ENCODE assay signal across 8 cellular contexts in genomic region chr5:95664204-95664786, GRCh38. TPM values are rescaled to one million over a fixed set of nuclear protein-coding genes. Genes with fewer than 3 reads are reported as not detected.
DNase-seq lines count a peak whose midpoint lies in the region; ATAC-seq and TF ChIP-seq lines count a peak whose summit lies in the region.

No MANE protein-coding gene starts in this region.

- intact Hi-C loops in heart right ventricle (cut with DNase I) (loop anchor here (2.0 to 10.0 kb wide), 10 partner anchors 39 to 183 kb away; partner anchors contain the start of gene RHOBTB3 (in 4 of the 10)), Right ventricle myocardium inferior (cut with DNase I) (no loop called here)

- H3K9me3 ChIP-seq in heart right ventricle (no peaks in the 10 kb centered on the region), adipocyte (ENCODE audit: control insufficient read depth, low read length) (no peaks in the 10 kb centered on the region), hepatocyte (ENCODE audit: low read depth) (no peaks in the 10 kb centered on the region)

- peak overlapping the region; percentile 8 for H3K4me2 ChIP-seq in hepatocyte

- H3K4me1 ChIP-seq in heart right ventricle (peaks cover 0 to 23% (median 14%) of the 10 kb centered on the region in 9 donors), adipocyte (ENCODE audit: control insufficient read depth, insufficient read depth, low read length) (peaks cover 19% of the 10 kb centered on the region), hepatocyte (ENCODE audit: insufficient read depth) (no peaks in the 10 kb centered on the region)

- H3K9ac ChIP-seq in adipocyte (ENCODE audit: low read length), result peak overlapping the region; percentile 48

- CTCF ChIA-PET in HEK293T (lab: Yijun Ruan, JAX), result interaction anchor here (0.6 to 2.0 kb wide), 16 partner anchors 9 to 206 kb away, joined by 3 to 9 read pairs (median 4); partner anchors contain the start of genes RFESD and SPATA9

- ATAC-seq in heart right ventricle (peak in 4 of 8 donors; percentile 24 to 42 (median 34)), Right ventricle myocardium inferior (no peak)

- no peak for DNase-seq in heart right ventricle
- no peak for DNase-seq in Right ventricle myocardium inferior (ENCODE audit: missing footprints)
- peak; percentile 39 for DNase-seq in NCI-H1694 (lab: John Stamatoyannopoulos, UW)
- peak; percentile 78 for DNase-seq in adipocyte (ENCODE audit: low read depth)
- peak; percentile 49 for DNase-seq in hepatocyte (ENCODE audit: low spot score)
- DNase-seq in stimulated activated CD4-positive, alpha-beta T cell treated with anti-CD3 and anti-CD28 coated beads, Interleukin-2, amount 100 ng/mL, for 48 hours, result peak; percentile 30 to 42
- no peak for DNase-seq in hepatic stellate cell (ENCODE audit: low spot score)
- DNase-seq in HEK293T (ENCODE audit: extremely low spot score), result no peak

- H4K20me1 ChIP-seq in hepatocyte (ENCODE audit: insufficient read depth, poor library complexity, severe bottlenecking), result no peaks in the 10 kb centered on the region

- no peaks in the 10 kb centered on the region for H3K79me2 ChIP-seq in hepatocyte

- H3K36me3 ChIP-seq in heart right ventricle, result no peaks in the 10 kb centered on the region
- no peaks in the 10 kb centered on the region for H3K36me3 ChIP-seq in adipocyte (ENCODE audit: control insufficient read depth, insufficient read depth, low read length, severe bottlenecking)
- H3K36me3 ChIP-seq in hepatocyte (replicated peaks; ENCODE audit: insufficient read depth, low read depth), result no peaks in the 10 kb centered on the region

- H3K4me3 ChIP-seq in heart right ventricle, result peak overlapping the region in 1 of 10 donors; percentile 10
- no peak overlapping the region for H3K4me3 ChIP-seq in adipocyte (ENCODE audit: low read length)
- H3K4me3 ChIP-seq in hepatocyte, result no peak overlapping the region

- 12 to 14% methylated on average over 3 of the region's 3 CpGs for WGBS in heart right ventricle, 2 donors
- 14% methylated on average over 3 of the region's 3 CpGs for WGBS in hepatocyte (ENCODE audit: low lambda C conversion rate, missing lambda C conversion rate)

- H3K27me3 ChIP-seq in heart right ventricle, result no peaks in the 10 kb centered on the region
- H3K27me3 ChIP-seq in adipocyte (replicated peaks; ENCODE audit: control insufficient read depth, insufficient read depth, low read length), result no peaks in the 10 kb centered on the region
- H3K27me3 ChIP-seq in hepatocyte, result no peaks in the 10 kb centered on the region

- peak overlapping the region in 4 of 10 donors; percentile 3 to 51 (median 20) for H3K27ac ChIP-seq in heart right ventricle
- H3K27ac ChIP-seq in hepatocyte, result peak overlapping the region; percentile 8

- H2AFZ ChIP-seq in hepatocyte, result peak overlapping the region; percentile 19

- POLR2A ChIA-PET in HEK293T (lab: Yijun Ruan, JAX), result interaction anchor here (1.1 to 1.4 kb wide), 2 partner anchors 18 to 66 kb away, joined by 3 to 4 read pairs; partner anchors contain the start of gene RFESD

- H3K9me2 ChIP-seq in hepatocyte (replicated peaks; ENCODE audit: insufficient read depth), result no peaks in the 10 kb centered on the region

- TF ChIP-seq CTCF in heart right ventricle (IDR thresholded peaks at IDR 0.05), result peak; percentile 58 to 88 (median 79)
- TF ChIP-seq CTCF in hepatocyte (IDR thresholded peaks at IDR 0.05; ENCODE audit: poor library complexity), result peak; percentile 94

TF ChIP-seq in HEK293T, 16 proteins besides CTCF, POLR2A, EP300 and RAD21:
- no peak for TF ChIP-seq FOXA1 (IDR thresholded peaks at IDR 0.05)
- no peak for TF ChIP-seq FOXK2 (IDR thresholded peaks at IDR 0.05)
- TF ChIP-seq SP1 (IDR thresholded peaks at IDR 0.05), result no peak
- no peak for TF ChIP-seq TARDBP (IDR thresholded peaks at IDR 0.05)
- no peak for TF ChIP-seq NFRKB (IDR thresholded peaks at IDR 0.05)
- no peak for TF ChIP-seq PKNOX1 (IDR thresholded peaks at IDR 0.05)
- TF ChIP-seq CTBP1 (IDR thresholded peaks at IDR 0.05; ENCODE audit: borderline replicate concordance), result no peak
- no peak for TF ChIP-seq HDGF (IDR thresholded peaks at IDR 0.05; ENCODE audit: borderline replicate concordance)
- no peak for TF ChIP-seq LEF1 (IDR thresholded peaks at IDR 0.05; ENCODE audit: borderline replicate concordance)
- no peak for TF ChIP-seq ZNF384 (IDR thresholded peaks at IDR 0.05)
- no peak for TF ChIP-seq SUZ12 (IDR thresholded peaks at IDR 0.05)
- no peak for TF ChIP-seq ARNT (IDR thresholded peaks at IDR 0.05)
- TF ChIP-seq L3MBTL2 (conservative IDR thresholded peaks at IDR 0.05), result no peak
- TF ChIP-seq FOXM1 (IDR thresholded peaks at IDR 0.05; ENCODE audit: borderline replicate concordance), result no peak
- TF ChIP-seq BHLHE40 (IDR thresholded peaks at IDR 0.05; ENCODE audit: borderline replicate concordance), result no peak

RNA-seq across cellular contexts. Expression of gene RFESD, which starts 17.7 kb away (rescaled TPM):
- total RNA-seq in heart right ventricle (1 to 10 TPM; 2.4 to 5.3 (median 3.8) TPM), Right ventricle myocardium inferior (3.0 TPM), hepatocyte (1.6 and 3.6 TPM in 2 replicates)
- polyA plus RNA-seq in heart right ventricle (1 to 10 TPM; 4.0 to 4.6 TPM), hepatocyte (2.3 and 3.4 TPM in 2 replicates)

RNA-seq across cellular contexts. Expression of gene SPATA9, which starts 18.5 kb away (rescaled TPM):
- total RNA-seq in heart right ventricle, result not detected
- under 1 TPM; 0.13 to 0.59 TPM for polyA plus RNA-seq in heart right ventricle
- not detected for total RNA-seq in Right ventricle myocardium inferior
- total RNA-seq in hepatocyte, result 0.33 TPM in 1 of 2 replicates, not detected in the other
- 0.17 and 1.2 TPM in 2 replicates for polyA plus RNA-seq in hepatocyte

RNA-seq across cellular contexts. Expression of gene GPR150, which starts 44.4 kb away (rescaled TPM):
- under 1 TPM in 2 of 10 donors, not detected in 8; 0.10 to 0.12 TPM for total RNA-seq in heart right ventricle
- polyA plus RNA-seq in heart right ventricle, result under 1 TPM; 0.01 to 0.15 TPM
- total RNA-seq in Right ventricle myocardium inferior, result not detected
- total RNA-seq in hepatocyte, result 0.36 TPM in 1 of 2 replicates, not detected in the other
- 1.0 and 1.3 TPM in 2 replicates for polyA plus RNA-seq in hepatocyte

Comparison
In these comparisons a context has a peak if more than half of its experiments do, and no peak if none do; other contexts are left out.
1. DNase-seq: peak in NCI-H1694 (single experiment), adipocyte (single experiment), hepatocyte (single experiment) and stimulated activated CD4-positive, alpha-beta T cell treated with anti-CD3 and anti-CD28 coated beads, Interleukin-2, amount 100 ng/mL, for 48 hours (2 of 2); none in heart right ventricle (0 of 2), Right ventricle myocardium inferior (single experiment), hepatic stellate cell (single experiment) and HEK293T (single experiment).